Comparison of ENCODE assay signal across 39 cellular contexts in the genomic region with DNA sequence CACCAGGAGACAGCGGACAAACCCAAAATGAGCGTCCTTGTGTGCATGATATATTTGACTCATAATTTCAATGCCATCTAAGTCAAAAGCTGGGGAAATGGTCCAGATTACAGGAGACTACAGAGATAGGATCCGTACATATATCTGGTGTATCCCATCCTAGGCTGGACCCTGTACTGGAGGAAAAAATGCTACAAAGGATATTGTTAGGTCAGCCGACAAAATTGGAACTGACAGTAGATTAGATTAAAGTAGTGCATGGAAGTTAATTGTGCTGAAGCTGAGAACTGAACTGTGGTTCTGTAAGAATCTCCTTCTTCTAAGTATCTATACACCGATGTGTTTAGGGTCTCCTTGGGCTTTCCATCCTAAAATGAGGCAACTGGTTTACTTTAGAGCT. TPM values are rescaled to one million over a fixed set of nuclear protein-coding genes. Genes with fewer than 3 reads are reported as not detected.
"Had no signal": no experiment of that assay in that cellular context is flagged by ENCODE, and none has a peak within 500 bp of the region (broad histone marks: within the 10 kb centered on the region; RNA-seq: fewer than 3 reads in every experiment).

No MANE protein-coding gene starts in this region.

- H3K4me1 Mint-ChIP-seq: activated B cell treated with CpG ODN at 0.5 μM for 24 hours; activated CD4-positive, alpha-beta T cell treated with anti-CD3 and anti-CD28 coated beads, Interleukin-2, amount 10 ng/mL, durations not matched to agents 24 days and 14 days; activated naive CD8-positive, alpha-beta T cell treated with anti-CD3 and anti-CD28 coated beads for 36 hours; activated T-helper 17 cell treated with anti-CD3 and anti-CD28 coated beads, Interleukin-2, amount 50 U/mL, for 72 hours had no signal

- DNase-seq: activated B cell treated with CpG ODN at 0.5 μM for 24 hours; activated CD4-positive, alpha-beta memory T cell treated with anti-CD3 and anti-CD28 coated beads for 36 hours; activated CD4-positive, alpha-beta T cell treated with anti-CD3 and anti-CD28 coated beads for 4 hours; activated CD4-positive, alpha-beta T cell treated with anti-CD3 and anti-CD28 coated beads, Interleukin-2, amount 10 ng/mL, durations not matched to agents 24 days and 14 days; activated CD4-positive, alpha-beta T cell treated with anti-CD3 and anti-CD28 coated beads, Interleukin-2, amount 50 U/mL, for 1 hour; activated CD4-positive, alpha-beta T cell treated with anti-CD3 and anti-CD28 coated beads, Interleukin-2, amount 50 U/mL, for 4 hours; activated CD4-positive, CD25-positive, alpha-beta regulatory T cell treated with anti-CD3 and anti-CD28 coated beads, Interleukin-2, amount 50 U/mL, for 72 hours; activated CD8-positive, alpha-beta memory T cell treated with anti-CD3 and anti-CD28 coated beads, Interleukin-2, amount 50 U/mL, for 4 hours; activated CD8-positive, alpha-beta T cell treated with anti-CD3 and anti-CD28 coated beads for 36 hours; activated effector memory CD4-positive, alpha-beta T cell treated with anti-CD3 and anti-CD28 coated beads, Interleukin-2, amount 50 U/mL, for 16 hours; activated gamma-delta T cell treated with Interleukin-2 at 50 U/mL for 16 hours; activated naive CD4-positive, alpha-beta T cell; activated naive CD4-positive, alpha-beta T cell treated with anti-CD3 and anti-CD28 coated beads for 36 hours; activated naive CD4-positive, alpha-beta T cell treated with anti-CD3 and anti-CD28 coated beads, Interleukin-2, amount 50 U/mL, for 16 hours; activated naive CD8-positive, alpha-beta T cell treated with anti-CD3 and anti-CD28 coated beads for 36 hours; activated T-cell treated with anti-CD3 and anti-CD28 coated beads for 4 hours; activated T-cell treated with anti-CD3 and anti-CD28 coated beads, Interleukin-2, amount 50 U/mL, for 1 hour; activated T-cell treated with anti-CD3 and anti-CD28 coated beads, Interleukin-2, amount 50 U/mL, for 4 hours; activated T-cell treated with anti-CD3 and anti-CD28 coated beads, Interleukin-2, amount 50 U/mL, for 72 hours; adrenal gland; amniotic stem cell; aorta; body of pancreas; brain microvascular endothelial cell; central memory CD4-positive, alpha-beta T cell; T-helper 1 cell; T-helper 2 cell; T-helper 9 cell had no signal

- H3K36me3 ChIP-seq: adrenal gland, brain microvascular endothelial cell, breast epithelium had no signal

- H3K27me3 Mint-ChIP-seq: activated CD4-positive, alpha-beta memory T cell treated with anti-CD3 and anti-CD28 coated beads for 36 hours; activated CD8-positive, alpha-beta T cell treated with anti-CD3 and anti-CD28 coated beads for 36 hours; activated naive CD8-positive, alpha-beta T cell treated with anti-CD3 and anti-CD28 coated beads for 36 hours had no signal

- H3K4me3 Mint-ChIP-seq: activated B cell treated with CpG ODN at 0.5 μM for 24 hours; activated CD4-positive, alpha-beta memory T cell treated with anti-CD3 and anti-CD28 coated beads for 36 hours; activated CD4-positive, alpha-beta T cell treated with anti-CD3 and anti-CD28 coated beads, Interleukin-2, amount 10 ng/mL, durations not matched to agents 24 days and 14 days; activated CD8-positive, alpha-beta T cell treated with anti-CD3 and anti-CD28 coated beads for 36 hours; activated naive CD4-positive, alpha-beta T cell treated with anti-CD3 and anti-CD28 coated beads for 36 hours; activated naive CD8-positive, alpha-beta T cell treated with anti-CD3 and anti-CD28 coated beads for 36 hours; activated T-cell treated with anti-CD3 and anti-CD28 coated beads, Interleukin-2, amount 50 U/mL, for 4 hours; activated T-cell treated with anti-CD3 and anti-CD28 coated beads, Interleukin-2, amount 50 U/mL, for 72 hours; activated T-helper 1 cell treated with anti-CD3 and anti-CD28 coated beads, Interleukin-12 subunit alpha, Interleukin-12 subunit beta, Interleukin-2, Interleukin-4 antibody, amounts not matched to agents 30 ng/mL and 10 ng/mL and 1 ng/mL, durations not matched to agents 14 hours and 24 hours and 36 hours; activated T-helper 17 cell treated with anti-CD3 and anti-CD28 coated beads, Interleukin-2, amount 50 U/mL, for 72 hours; T-helper 1 cell treated with Interleukin-12 subunit alpha and Interleukin-12 subunit beta and Interleukin-4 antibody, amounts not matched to agents 30 μg/mL and 1 μg/mL, for 36 hours; T-helper 2 cell treated with Interferon-gamma antibody and Interleukin-4, amounts not matched to agents 5 μg/mL and 100 μg/mL, for 36 hours had no signal

- H3K9me3 ChIP-seq: adrenal gland, body of pancreas, breast epithelium had no signal

- H3K4me1 ChIP-seq: adrenal gland, body of pancreas, breast epithelium had no signal

- H3K36me3 Mint-ChIP-seq: activated CD4-positive, alpha-beta memory T cell treated with anti-CD3 and anti-CD28 coated beads for 36 hours; activated naive CD4-positive, alpha-beta T cell treated with anti-CD3 and anti-CD28 coated beads, Interleukin-2, amount 50 U/mL, for 72 hours; activated naive CD8-positive, alpha-beta T cell treated with anti-CD3 and anti-CD28 coated beads for 36 hours had no signal

- H3K9me3 Mint-ChIP-seq: activated B cell treated with CpG ODN at 0.5 μM for 24 hours; activated CD4-positive, alpha-beta memory T cell treated with anti-CD3 and anti-CD28 coated beads for 36 hours; activated CD4-positive, alpha-beta T cell treated with anti-CD3 and anti-CD28 coated beads, Interleukin-2, amount 10 ng/mL, durations not matched to agents 24 days and 14 days; activated CD8-positive, alpha-beta T cell treated with anti-CD3 and anti-CD28 coated beads for 36 hours; activated naive CD4-positive, alpha-beta T cell treated with anti-CD3 and anti-CD28 coated beads for 36 hours; activated naive CD4-positive, alpha-beta T cell treated with anti-CD3 and anti-CD28 coated beads, Interleukin-2, amount 50 U/mL, for 72 hours; activated naive CD8-positive, alpha-beta T cell treated with anti-CD3 and anti-CD28 coated beads for 36 hours; activated T-cell treated with anti-CD3 and anti-CD28 coated beads, Interleukin-2, amount 50 U/mL, for 4 hours; activated T-cell treated with anti-CD3 and anti-CD28 coated beads, Interleukin-2, amount 50 U/mL, for 72 hours; activated T-helper 1 cell treated with anti-CD3 and anti-CD28 coated beads, Interleukin-12 subunit alpha, Interleukin-12 subunit beta, Interleukin-2, Interleukin-4 antibody, amounts not matched to agents 30 ng/mL and 10 ng/mL and 1 ng/mL, durations not matched to agents 14 hours and 24 hours and 36 hours; activated T-helper 17 cell treated with anti-CD3 and anti-CD28 coated beads, Interleukin-2, amount 50 U/mL, for 72 hours; T-helper 1 cell treated with Interleukin-12 subunit alpha and Interleukin-12 subunit beta and Interleukin-4 antibody, amounts not matched to agents 30 μg/mL and 1 μg/mL, for 36 hours; T-helper 2 cell treated with Interferon-gamma antibody and Interleukin-4, amounts not matched to agents 5 μg/mL and 100 μg/mL, for 36 hours had no signal

- ATAC-seq: activated CD8-positive, alpha-beta T cell treated with anti-CD3 and anti-CD28 coated beads for 36 hours; activated naive CD4-positive, alpha-beta T cell treated with anti-CD3 and anti-CD28 coated beads, Interleukin-2, amount 50 U/mL, for 72 hours; activated T-cell treated with anti-CD3 and anti-CD28 coated beads, Interleukin-2, amount 50 U/mL, for 4 hours; activated T-cell treated with anti-CD3 and anti-CD28 coated beads, Interleukin-2, amount 50 U/mL, for 72 hours; activated T-helper 17 cell treated with anti-CD3 and anti-CD28 coated beads, Interleukin-2, amount 50 U/mL, for 72 hours; body of pancreas had no signal

- H3K27me3 ChIP-seq: adrenal gland, body of pancreas, brain microvascular endothelial cell, breast epithelium had no signal

- H3K27ac ChIP-seq: adrenal gland, body of pancreas, brain microvascular endothelial cell, breast epithelium, VCaP had no signal

- H3K27ac Mint-ChIP-seq: activated B cell treated with CpG ODN at 0.5 μM for 24 hours; activated CD4-positive, alpha-beta memory T cell treated with anti-CD3 and anti-CD28 coated beads for 36 hours; activated CD4-positive, alpha-beta T cell treated with anti-CD3 and anti-CD28 coated beads, Interleukin-2, amount 10 ng/mL, durations not matched to agents 24 days and 14 days; activated CD8-positive, alpha-beta T cell treated with anti-CD3 and anti-CD28 coated beads for 36 hours; activated naive CD4-positive, alpha-beta T cell treated with anti-CD3 and anti-CD28 coated beads for 36 hours; activated naive CD4-positive, alpha-beta T cell treated with anti-CD3 and anti-CD28 coated beads, Interleukin-2, amount 50 U/mL, for 72 hours; activated naive CD8-positive, alpha-beta T cell treated with anti-CD3 and anti-CD28 coated beads for 36 hours; activated T-cell treated with anti-CD3 and anti-CD28 coated beads, Interleukin-2, amount 50 U/mL, for 72 hours; activated T-helper 1 cell treated with anti-CD3 and anti-CD28 coated beads, Interleukin-12 subunit alpha, Interleukin-12 subunit beta, Interleukin-2, Interleukin-4 antibody, amounts not matched to agents 30 ng/mL and 10 ng/mL and 1 ng/mL, durations not matched to agents 14 hours and 24 hours and 36 hours; activated T-helper 17 cell treated with anti-CD3 and anti-CD28 coated beads, Interleukin-2, amount 50 U/mL, for 72 hours; T-helper 1 cell treated with Interleukin-12 subunit alpha and Interleukin-12 subunit beta and Interleukin-4 antibody, amounts not matched to agents 30 μg/mL and 1 μg/mL, for 36 hours; T-helper 2 cell treated with Interferon-gamma antibody and Interleukin-4, amounts not matched to agents 5 μg/mL and 100 μg/mL, for 36 hours had no signal

- H3K4me3 ChIP-seq: adrenal gland, body of pancreas, breast epithelium had no signal

RNA-seq across cellular contexts. Expression of gene KCNG4, which starts 24.3 kb away (rescaled TPM):
- total RNA-seq: activated B cell treated with CpG ODN at 0.5 μM for 24 hours; activated CD4-positive, alpha-beta memory T cell treated with anti-CD3 and anti-CD28 coated beads for 36 hours; activated CD4-positive, alpha-beta T cell treated with anti-CD3 and anti-CD28 coated beads, Interleukin-2, amount 10 ng/mL, durations not matched to agents 24 days and 14 days; activated CD8-positive, alpha-beta memory T cell treated with anti-CD3 and anti-CD28 coated beads for 36 hours; activated CD8-positive, alpha-beta T cell treated with anti-CD3 and anti-CD28 coated beads for 36 hours; activated naive CD4-positive, alpha-beta T cell treated with anti-CD3 and anti-CD28 coated beads for 36 hours; activated naive CD4-positive, alpha-beta T cell treated with anti-CD3 and anti-CD28 coated beads, Interleukin-2, amount 50 U/mL, for 72 hours; activated naive CD8-positive, alpha-beta T cell treated with anti-CD3 and anti-CD28 coated beads for 36 hours; activated T-cell treated with anti-CD3 and anti-CD28 coated beads, Interleukin-2, amount 50 U/mL, for 4 hours; activated T-cell treated with anti-CD3 and anti-CD28 coated beads, Interleukin-2, amount 50 U/mL, for 72 hours; activated T-helper 1 cell treated with anti-CD3 and anti-CD28 coated beads, Interleukin-12 subunit alpha, Interleukin-12 subunit beta, Interleukin-2, Interleukin-4 antibody, amounts not matched to agents 30 ng/mL and 10 ng/mL and 1 ng/mL, durations not matched to agents 14 hours and 24 hours and 36 hours; activated T-helper 17 cell treated with anti-CD3 and anti-CD28 coated beads, Interleukin-2, amount 50 U/mL, for 72 hours; aorta; astrocyte; body of pancreas; breast epithelium; cardiac septum; cerebellum had no signal

RNA-seq across cellular contexts. Expression of gene ADAD2, which starts 24.6 kb away (rescaled TPM):
- total RNA-seq: activated B cell treated with CpG ODN at 0.5 μM for 24 hours; activated CD4-positive, alpha-beta T cell treated with anti-CD3 and anti-CD28 coated beads, Interleukin-2, amount 10 ng/mL, durations not matched to agents 24 days and 14 days; activated T-helper 1 cell treated with anti-CD3 and anti-CD28 coated beads, Interleukin-12 subunit alpha, Interleukin-12 subunit beta, Interleukin-2, Interleukin-4 antibody, amounts not matched to agents 30 ng/mL and 10 ng/mL and 1 ng/mL, durations not matched to agents 14 hours and 24 hours and 36 hours; activated T-helper 17 cell treated with anti-CD3 and anti-CD28 coated beads, Interleukin-2, amount 50 U/mL, for 72 hours; astrocyte; cerebellum had no signal
